ENCODE assay signal across 35 cellular contexts in genomic region chr4:140575489-140575888, GRCh38. TPM values are rescaled to one million over a fixed set of nuclear protein-coding genes. Genes with fewer than 3 reads are reported as not detected.
"Had no signal": no experiment of that assay in that cellular context is flagged by ENCODE, and none has a peak within 500 bp of the region (broad histone marks: within the 10 kb centered on the region; RNA-seq: fewer than 3 reads in every experiment).

No MANE protein-coding gene starts in this region.

- H3K27ac Mint-ChIP-seq: dendritic cell treated with granulocyte-macrophage colony-stimulating factor and Interleukin-4, amounts not matched to agents 40 ng/mL and 50 ng/mL, for 4 days; effector memory CD8-positive, alpha-beta T cell; endodermal cell; mesothelial cell of epicardium had no signal

- H3K27ac ChIP-seq: colonic mucosa, epithelial cell of prostate, esophagus squamous epithelium, gastrocnemius medialis, heart right ventricle, left lung, lower lobe of right lung had no signal

- FAIRE-seq: endometrium, islet of Langerhans, kidney had no signal

- H3K36me3 ChIP-seq: colonic mucosa, esophagus squamous epithelium, gastrocnemius medialis, heart right ventricle, left lung, lower lobe of right lung had no signal

- ATAC-seq: effector memory CD8-positive, alpha-beta T cell; esophagus mucosa; gastrocnemius medialis; heart right ventricle; left colon; left lung; left ventricle myocardium superior; lower lobe of right lung; mucosa of descending colon had no signal

- H3K4me3 ChIP-seq: colonic mucosa, esophagus squamous epithelium, gastrocnemius medialis, heart right ventricle, left lung, lower lobe of right lung, mucosa of descending colon had no signal

- H3K4me1 Mint-ChIP-seq: endodermal cell, mesothelial cell of epicardium had no signal

- H3K4me3 Mint-ChIP-seq: dendritic cell treated with granulocyte-macrophage colony-stimulating factor and Interleukin-4, amounts not matched to agents 40 ng/mL and 50 ng/mL, for 4 days; effector memory CD8-positive, alpha-beta T cell; endodermal cell; mesothelial cell of epicardium had no signal

- DNase-seq: colonic mucosa; cortex of kidney; effector CD8-positive, alpha-beta T cell; effector memory CD8-positive, alpha-beta T cell; endodermal cell; erythroblast; esophagus squamous epithelium; foreskin fibroblast; foreskin melanocyte; gastrocnemius medialis; glutamatergic neuron; head of caudate nucleus; heart right ventricle; hippocampal formation; kidney; kidney glomerular epithelial cell; left colon; left lung; left ventricle myocardium superior; lower lobe of right lung; mesenchymal stem cell; mucosa of descending colon had no signal

- H3K9me3 Mint-ChIP-seq: effector memory CD8-positive, alpha-beta T cell had no signal

- H3K4me1 ChIP-seq: colonic mucosa, gastrocnemius medialis, left lung, lower lobe of right lung had no signal

- H3K9me3 ChIP-seq: colonic mucosa, lower lobe of right lung had no signal

RNA-seq across cellular contexts. Expression of gene UCP1, which starts 6.7 kb away (rescaled TPM):
- total RNA-seq: chondrocyte, colonic mucosa, dermis microvascular lymphatic vessel endothelial cell, esophagus mucosa, esophagus squamous epithelium, gastrocnemius medialis, glomerular endothelial cell, kidney, left colon, left lung, left ventricle myocardium superior, lower leg skin, lower lobe of right lung, lung microvascular endothelial cell, mesenteric fat pad, mesothelial cell of epicardium, mucosa of descending colon, myocyte had no signal
